Comparison of ENCODE assay signal across 1 cellular context in the genomic region with DNA sequence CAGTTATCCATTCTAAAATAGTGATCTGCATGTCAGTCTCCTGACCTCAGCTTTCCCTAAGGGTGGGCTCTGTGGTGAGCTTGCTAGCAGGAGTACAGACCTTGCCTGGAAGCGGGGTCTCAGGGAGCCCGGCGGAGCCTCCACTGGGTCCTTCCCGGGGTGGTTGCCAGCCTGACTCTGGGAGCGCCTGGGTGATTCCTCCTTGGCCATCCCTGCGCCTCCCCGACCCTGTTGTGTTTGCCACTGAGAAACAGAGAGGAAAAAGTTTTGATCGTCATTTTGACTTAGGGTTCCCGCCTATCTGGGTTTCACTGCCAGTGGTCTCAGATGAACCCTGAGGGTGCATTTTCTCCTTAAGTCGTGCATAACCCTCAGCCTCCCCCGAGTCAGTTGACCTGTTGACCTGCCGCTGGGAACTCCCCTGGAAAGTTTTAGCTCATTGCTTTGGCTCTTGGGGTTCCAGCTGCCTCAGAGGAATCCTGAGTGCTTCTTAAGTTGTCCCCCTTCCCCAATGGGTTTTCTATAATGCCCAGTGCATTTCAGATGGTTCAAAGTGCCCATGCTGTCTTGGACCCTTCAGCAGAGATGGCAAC.
TF ChIP-seq lines count a peak whose summit lies in the region.

No MANE protein-coding gene starts in this region.

TF ChIP-seq in GM12878, 131 proteins besides CTCF, POLR2A, EP300 and RAD21 (continued from another document):
- TF ChIP-seq, protein P1, sequence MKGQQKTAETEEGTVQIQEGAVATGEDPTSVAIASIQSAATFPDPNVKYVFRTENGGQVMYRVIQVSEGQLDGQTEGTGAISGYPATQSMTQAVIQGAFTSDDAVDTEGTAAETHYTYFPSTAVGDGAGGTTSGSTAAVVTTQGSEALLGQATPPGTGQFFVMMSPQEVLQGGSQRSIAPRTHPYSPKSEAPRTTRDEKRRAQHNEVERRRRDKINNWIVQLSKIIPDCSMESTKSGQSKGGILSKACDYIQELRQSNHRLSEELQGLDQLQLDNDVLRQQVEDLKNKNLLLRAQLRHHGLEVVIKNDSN (IDR thresholded peaks at IDR 0.05; ENCODE audit: borderline replicate concordance, extremely low read length, insufficient read depth, low read depth, low read length): no peak
- no peak for TF ChIP-seq SP1 (IDR thresholded peaks at IDR 0.05; ENCODE audit: low read depth, low read length)
- 0 out of 2 replicates have a peak, but pooled peaks have one; percentile 9 for TF ChIP-seq MTA2 (IDR thresholded peaks at IDR 0.05; ENCODE audit: low read depth)
- TF ChIP-seq, protein P2, sequence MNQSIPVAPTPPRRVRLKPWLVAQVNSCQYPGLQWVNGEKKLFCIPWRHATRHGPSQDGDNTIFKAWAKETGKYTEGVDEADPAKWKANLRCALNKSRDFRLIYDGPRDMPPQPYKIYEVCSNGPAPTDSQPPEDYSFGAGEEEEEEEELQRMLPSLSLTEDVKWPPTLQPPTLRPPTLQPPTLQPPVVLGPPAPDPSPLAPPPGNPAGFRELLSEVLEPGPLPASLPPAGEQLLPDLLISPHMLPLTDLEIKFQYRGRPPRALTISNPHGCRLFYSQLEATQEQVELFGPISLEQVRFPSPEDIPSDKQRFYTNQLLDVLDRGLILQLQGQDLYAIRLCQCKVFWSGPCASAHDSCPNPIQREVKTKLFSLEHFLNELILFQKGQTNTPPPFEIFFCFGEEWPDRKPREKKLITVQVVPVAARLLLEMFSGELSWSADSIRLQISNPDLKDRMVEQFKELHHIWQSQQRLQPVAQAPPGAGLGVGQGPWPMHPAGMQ (IDR thresholded peaks at IDR 0.05; ENCODE audit: borderline replicate concordance): no peak
- peak; percentile 89 for TF ChIP-seq NR2F1 (conservative IDR thresholded peaks at IDR 0.05)
- no peak for TF ChIP-seq MYB (IDR thresholded peaks at IDR 0.05; ENCODE audit: borderline replicate concordance, low read depth, low read length)
- peak; percentile 38; the same call in 1 of the 2 replicates for TF ChIP-seq IKZF1 (conservative IDR thresholded peaks at IDR 0.05)
- peak; percentile 70; the same call in 1 of the 2 replicates for TF ChIP-seq FOXM1 (IDR thresholded peaks at IDR 0.05; ENCODE audit: low read depth, low read length)
- TF ChIP-seq, protein P3, sequence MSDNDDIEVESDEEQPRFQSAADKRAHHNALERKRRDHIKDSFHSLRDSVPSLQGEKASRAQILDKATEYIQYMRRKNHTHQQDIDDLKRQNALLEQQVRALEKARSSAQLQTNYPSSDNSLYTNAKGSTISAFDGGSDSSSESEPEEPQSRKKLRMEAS (IDR thresholded peaks at IDR 0.05; ENCODE audit: low read depth, low read length): 0 out of 2 replicates have a peak, but pooled peaks have one; percentile 22
- TF ChIP-seq DPF2 (IDR thresholded peaks at IDR 0.05): 0 out of 2 replicates have a peak, but pooled peaks have one; percentile 13
- 0 out of 2 replicates have a peak, but pooled peaks have one; percentile 5 for TF ChIP-seq CREB1 (IDR thresholded peaks at IDR 0.05; ENCODE audit: low read depth)
- peak; percentile 54; the same call in 1 of the 2 replicates for TF ChIP-seq RUNX3 (IDR thresholded peaks at IDR 0.05; ENCODE audit: low read length)
- no peak for TF ChIP-seq NFYA (IDR thresholded peaks at IDR 0.05; ENCODE audit: borderline replicate concordance, low read depth, low read length)
- 0 out of 2 replicates have a peak, but pooled peaks have one; percentile 10 for TF ChIP-seq PAX5 (IDR thresholded peaks at IDR 0.05; ENCODE audit: borderline replicate concordance, low read depth, low read length)
